Comparison of ENCODE assay signal across 29 cellular contexts in genomic region chr14:71492346-71492745, GRCh38.
DNase-seq lines count a peak whose midpoint lies in the region; ATAC-seq and TF ChIP-seq lines count a peak whose summit lies in the region.
"Had no signal": no experiment of that assay in that cellular context is flagged by ENCODE, and none has a peak within 500 bp of the region (broad histone marks: within the 10 kb centered on the region; RNA-seq: fewer than 3 reads in every experiment).

No MANE protein-coding gene starts in this region.

- H2BK12ac ChIP-seq in H9 (ENCODE audit: insufficient read length, low read depth, low read length), result no peak overlapping the region

- H3T11ph ChIP-seq in H9 (ENCODE audit: low read length), result no peak overlapping the region

- no peak for DNase-seq in H9
- peak; percentile 17 for DNase-seq in inferior parietal cortex (ENCODE audit: extremely low spot score)
- DNase-seq in sciatic nerve (ENCODE audit: low spot score), result no peak
- no peak for DNase-seq in left ventricle myocardium superior
- no peak for DNase-seq in foreskin melanocyte
- no peak for DNase-seq in G401 (ENCODE audit: low spot score)
- no peak for DNase-seq in ecto neural progenitor cell (ENCODE audit: low spot score)
- DNase-seq: activated CD4-positive, alpha-beta T cell treated with anti-CD3 and anti-CD28 coated beads for 4 hours; activated CD8-positive, alpha-beta memory T cell treated with anti-CD3 and anti-CD28 coated beads for 24 hours; activated naive CD4-positive, alpha-beta T cell treated with anti-CD3 and anti-CD28 coated beads, Interleukin-2, amount 10 ng/mL, durations not matched to agents 7 days and 5 days; activated T-cell treated with anti-CD3 and anti-CD28 coated beads, Interleukin-2, amount 50 U/mL, for 4 hours; Calu3; central memory CD4-positive, alpha-beta T cell; foreskin fibroblast; left lung; natural killer cell; NCI-H1048; NCI-H1930; NCI-H774; stimulated activated CD4-positive, alpha-beta T cell treated with anti-CD3 and anti-CD28 coated beads, Interleukin-2, amount 100 ng/mL, for 24 hours; T-helper 2 cell had no signal

- no peak overlapping the region for H2AK5ac ChIP-seq in H9 (ENCODE audit: insufficient read length, low read length)

- H3K4me1 ChIP-seq in H9 (ENCODE audit: insufficient read depth, low read length), result no peaks in the 10 kb centered on the region
- H3K4me1 ChIP-seq: left lung had no signal

- peaks cover 2% of the 10 kb centered on the region for H3K79me1 ChIP-seq in H9 (ENCODE audit: insufficient read depth, low read depth, low read length, poor library complexity, severe bottlenecking)

- no peak overlapping the region for H2BK5ac ChIP-seq in H9 (ENCODE audit: insufficient read length, low read length)

- no peak overlapping the region for H2BK120ac ChIP-seq in H9 (ENCODE audit: low read depth, low read length, poor library complexity, severe bottlenecking)

- H3K23ac ChIP-seq in H9 (ENCODE audit: insufficient read length, low read depth, low read length), result no peak overlapping the region

- H3K56ac ChIP-seq in H9 (ENCODE audit: insufficient read length, low read depth, low read length), result no peak overlapping the region

- H4K20me1 ChIP-seq in H9 (ENCODE audit: control insufficient read depth, insufficient read depth, insufficient read length), result no peaks in the 10 kb centered on the region

- no peak overlapping the region for H4K8ac ChIP-seq in H9 (replicated peaks; ENCODE audit: insufficient read length, low read depth, low read length)

- H3K4me3 Mint-ChIP-seq in H9 (no peak overlapping the region), brain (peak overlapping the region in 1 of 5 experiments; percentile 29)
- H3K4me3 Mint-ChIP-seq: activated naive CD4-positive, alpha-beta T cell treated with anti-CD3 and anti-CD28 coated beads, Interleukin-2, amount 10 ng/mL, durations not matched to agents 7 days and 5 days; activated T-cell treated with anti-CD3 and anti-CD28 coated beads, Interleukin-2, amount 50 U/mL, for 4 hours; mesothelial cell of epicardium; natural killer cell had no signal

- peaks cover 0 to 4% (median 0%) of the 10 kb centered on the region in 3 experiments; a peak in 1 of 7 replicates for H3K36me3 Mint-ChIP-seq in H9 (ENCODE audit: insufficient read depth in 1 of 3, low read depth in 3 of 3)
- peaks cover 10% of the 10 kb centered on the region for H3K36me3 Mint-ChIP-seq in brain

- peak; percentile 8 for ATAC-seq in sciatic nerve
- no peak for ATAC-seq in left ventricle myocardium superior
- ATAC-seq: activated T-cell treated with anti-CD3 and anti-CD28 coated beads, Interleukin-2, amount 50 U/mL, for 4 hours; HCT116; left lung; natural killer cell; SK-N-SH treated with all-trans-retinoic acid at 6 μM for 48 hours had no signal

- intact Hi-C loops in sciatic nerve (cut with DNase I) (no loop called here), left ventricle myocardium superior (cut with micrococcal nuclease) (no loop called here)

- no peaks in the 10 kb centered on the region for H3K23me2 ChIP-seq in H9 (ENCODE audit: insufficient read length, low read depth, low read length, poor library complexity, severe bottlenecking)

- H3K9me3 ChIP-seq in H9 (ENCODE audit: control insufficient read depth, low read depth, low read length), result no peaks in the 10 kb centered on the region
- H3K9me3 ChIP-seq: left lung, suprapubic skin had no signal

- no peak overlapping the region for H2BK20ac ChIP-seq in H9 (ENCODE audit: low read depth, low read length, poor library complexity, severe bottlenecking)

- H3K18ac ChIP-seq in H9 (ENCODE audit: insufficient read length, low read depth, low read length), result no peak overlapping the region

- no peak for TF ChIP-seq CTCF in H9 (conservative IDR thresholded peaks at IDR 0.05)
- no peak for TF ChIP-seq CTCF in brain (conservative IDR thresholded peaks at IDR 0.05)

- no peak overlapping the region for H3K14ac ChIP-seq in H9 (ENCODE audit: insufficient read depth, low read length)

- in situ Hi-C loops in G401 (cut with HindIII; ENCODE audit: low sequenced_read_pairs), result no loop called here

- no peak overlapping the region for H4K5ac ChIP-seq in H9 (ENCODE audit: insufficient read length, low read depth, low read length)

- no peak overlapping the region for H3K4ac ChIP-seq in H9 (ENCODE audit: low read depth, low read length)

- H3K27ac ChIP-seq in H9 (ENCODE audit: insufficient read length, low read depth, low read length), result no peak overlapping the region
- H3K27ac ChIP-seq: epithelial cell of prostate, HL-60, left lung, skin epidermis, suprapubic skin had no signal

- no peak overlapping the region for H2BK15ac ChIP-seq in H9 (ENCODE audit: low read depth, low read length)

- no peak overlapping the region for H2AFZ ChIP-seq in H9 (ENCODE audit: low read length)

- H3K79me2 ChIP-seq in H9 (ENCODE audit: insufficient read depth, low read length), result no peaks in the 10 kb centered on the region; the same call in 1 of the 2 replicates

- no peak overlapping the region for H4K91ac ChIP-seq in H9 (ENCODE audit: insufficient read length, low read depth, low read length)

- H3K9ac ChIP-seq in H9 (ENCODE audit: extremely low read depth, insufficient read length, low read length), result no peak overlapping the region

- no peak overlapping the region for H3K4me2 ChIP-seq in H9 (ENCODE audit: insufficient read depth, insufficient read length, low read length)

- no CpG with 5 or more reads among the region's 5 CpGs for WGBS in H9 (ENCODE audit: extremely low coverage, insufficient read length, low lambda C conversion rate)

- H3K4me1 Mint-ChIP-seq in H9, result peaks cover 21 to 24% of the 10 kb centered on the region in 2 experiments
- peaks cover 15% of the 10 kb centered on the region for H3K4me1 Mint-ChIP-seq in brain

- peak overlapping the region in 2 of 3 experiments; percentile 0 to 75; a peak in 2 of 7 replicates for H3K27ac Mint-ChIP-seq in H9
- peak overlapping the region in 3 of 5 experiments; percentile 39 to 89 (median 67) for H3K27ac Mint-ChIP-seq in brain
- H3K27ac Mint-ChIP-seq: activated naive CD4-positive, alpha-beta T cell treated with anti-CD3 and anti-CD28 coated beads, Interleukin-2, amount 10 ng/mL, durations not matched to agents 7 days and 5 days; mesothelial cell of epicardium; natural killer cell had no signal

- no peaks in the 10 kb centered on the region for H3K27me3 Mint-ChIP-seq in H9 (ENCODE audit: low read depth)
- no peaks in the 10 kb centered on the region for H3K27me3 Mint-ChIP-seq in brain
- H3K27me3 Mint-ChIP-seq: activated naive CD4-positive, alpha-beta T cell treated with anti-CD3 and anti-CD28 coated beads, Interleukin-2, amount 10 ng/mL, durations not matched to agents 7 days and 5 days had no signal

- H3K27me3 ChIP-seq in H9 (ENCODE audit: insufficient read depth, low read length), result no peaks in the 10 kb centered on the region
- H3K27me3 ChIP-seq: left lung, suprapubic skin had no signal

- H3K9me3 Mint-ChIP-seq in H9, result no peaks in the 10 kb centered on the region
- peaks cover 11 to 20% (median 14%) of the 10 kb centered on the region in 5 experiments for H3K9me3 Mint-ChIP-seq in brain
- H3K9me3 Mint-ChIP-seq: activated T-cell treated with anti-CD3 and anti-CD28 coated beads, Interleukin-2, amount 50 U/mL, for 4 hours; natural killer cell had no signal
